In the genomic region with DNA sequence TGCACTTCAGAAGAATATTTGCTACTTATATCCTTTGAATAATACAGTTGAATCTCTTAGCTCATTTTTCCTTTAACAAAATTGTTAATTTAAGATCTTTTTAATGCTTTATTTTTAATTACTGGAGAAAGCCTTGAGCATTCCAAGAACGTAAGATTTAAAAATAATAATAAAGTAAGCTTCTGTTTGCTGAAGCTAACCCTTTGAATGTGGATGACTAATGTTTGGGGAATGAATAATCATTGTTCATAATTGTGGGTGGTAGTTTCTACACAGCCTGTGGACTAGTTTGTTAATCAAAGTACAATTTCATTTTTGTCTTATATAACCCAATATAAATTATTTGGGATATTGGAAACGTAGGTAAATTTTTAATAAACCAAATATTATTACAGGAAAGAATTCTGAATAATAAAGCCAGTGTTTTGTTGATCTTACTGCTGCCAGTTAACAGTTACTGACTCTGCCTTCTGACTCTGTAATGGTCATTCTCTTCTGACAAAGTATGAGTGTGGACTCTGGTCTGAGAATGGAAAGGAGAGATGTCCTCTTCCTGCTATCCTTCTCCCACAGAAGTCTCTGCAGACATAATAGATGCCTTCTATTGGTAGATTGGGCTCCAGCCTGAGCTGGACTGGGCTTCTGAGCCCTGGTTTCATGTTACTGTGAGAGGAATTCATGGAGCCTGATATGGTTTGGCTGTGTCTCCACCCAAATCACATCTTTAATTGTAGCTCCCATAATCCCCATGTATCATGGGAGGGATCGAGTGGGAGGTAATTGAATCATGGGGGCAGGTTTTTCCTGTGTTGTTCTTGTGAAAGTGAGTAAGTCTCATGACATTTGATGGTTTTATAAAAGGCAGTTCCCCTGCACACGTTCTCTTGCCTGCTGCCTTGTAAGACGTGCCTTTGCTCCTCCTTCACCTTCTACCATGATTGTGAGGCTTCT, we compare ENCODE assay signal across 13 cellular contexts.
DNase-seq lines count a peak whose midpoint lies in the region; ATAC-seq, FAIRE-seq and TF ChIP-seq lines count a peak whose summit lies in the region.
"Had no signal": no experiment of that assay in that cellular context is flagged by ENCODE, and none has a peak within 500 bp of the region (broad histone marks: within the 10 kb centered on the region; RNA-seq: fewer than 3 reads in every experiment).

No MANE protein-coding gene starts in this region.

- POLR2A ChIA-PET in A549 (lab: Yijun Ruan, JAX) (no interaction called here), SK-N-SH (lab: Yijun Ruan, JAX) (no interaction called here)

- H3K9me2 ChIP-seq in SK-N-SH = no peaks in the 10 kb centered on the region

- TF ChIP-seq CTCF in A549 (IDR thresholded peaks at IDR 0.05) = no peak
- TF ChIP-seq CTCF in SK-N-SH (IDR thresholded peaks at IDR 0.05) = no peak
- TF ChIP-seq CTCF in fibroblast of villous mesenchyme (IDR thresholded peaks at IDR 0.05; ENCODE audit: insufficient read depth, low read depth, low read length) = no peak

- H4K20me1 ChIP-seq in SK-N-SH (ENCODE audit: insufficient read depth) = no peaks in the 10 kb centered on the region

- no peak overlapping the region for H3K9ac ChIP-seq in SK-N-SH
- H3K9ac ChIP-seq: parathyroid adenoma had no signal

- H3K4me1 ChIP-seq in A549 (peaks cover 21% of the 10 kb centered on the region), SK-N-SH (ENCODE audit: control insufficient read depth in 1 of 2, insufficient read depth in 2 of 2, low read depth in 1 of 2, low read length in 1 of 2) (peaks cover 0 to 5% of the 10 kb centered on the region in 2 experiments; a peak in 1 of 4 replicates)
- H3K4me1 ChIP-seq: lower lobe of right lung, parathyroid adenoma had no signal

- H3K4me3 ChIP-seq in A549 (no peak overlapping the region), SK-N-SH (ENCODE audit: low read depth in 2 of 2, low read length in 1 of 2) (no peak overlapping the region), fibroblast of villous mesenchyme (ENCODE audit: low read depth, low read length) (no peak overlapping the region)
- H3K4me3 ChIP-seq: gastroesophageal sphincter, lower lobe of right lung had no signal

- 36% methylated on average over 5 of the region's 5 CpGs for WGBS in A549 (ENCODE audit: missing lambda C conversion rate)
- WGBS in SK-N-SH (ENCODE audit: low lambda C conversion rate) = 55% methylated on average over 5 of the region's 5 CpGs

- CTCF ChIA-PET in A549 (lab: Yijun Ruan, JAX) (no interaction called here), SK-N-SH (lab: Yijun Ruan, JAX) (no interaction called here)

- intact Hi-C loops in Right ventricle myocardium superior (cut with DNase I) = no loop called here

- H3F3A ChIP-seq in SK-N-SH (replicated peaks; ENCODE audit: insufficient read depth) = no peaks in the 10 kb centered on the region

- H3K4me2 ChIP-seq in A549 (peak overlapping the region; percentile 46), SK-N-SH (no peak overlapping the region)

- FAIRE-seq in A549 (lab: Jason Lieb, UNC) = no peak

- peak; percentile 54 to 67; a peak in 5 of 6 replicates for ATAC-seq in A549
- no peak for ATAC-seq in Right ventricle myocardium superior (ENCODE audit: poor library complexity)
- ATAC-seq: gastroesophageal sphincter, lower lobe of right lung had no signal

- H3K9me3 ChIP-seq in A549 = 0 out of 3 replicates have a peak, but pooled peaks cover 3% of the 10 kb centered on the region
- H3K9me3 ChIP-seq in SK-N-SH = no peaks in the 10 kb centered on the region
- H3K9me3 ChIP-seq: gastroesophageal sphincter, lower lobe of right lung had no signal

- TF ChIP-seq RAD21 in A549 (conservative IDR thresholded peaks at IDR 0.05 in 1 of 2, IDR thresholded peaks at IDR 0.05 in 1 of 2) (no peak), SK-N-SH (IDR thresholded peaks at IDR 0.05; ENCODE audit: low read length) (no peak)

- no peak for TF ChIP-seq EP300 in A549 (IDR thresholded peaks at IDR 0.05)
- TF ChIP-seq EP300 in SK-N-SH (IDR thresholded peaks at IDR 0.05; ENCODE audit: borderline replicate concordance in 1 of 2, low read depth in 1 of 2, low read length in 1 of 2) = no peak

- no peaks in the 10 kb centered on the region for H3K79me2 ChIP-seq in SK-N-SH (ENCODE audit: insufficient read depth)
- H3K79me2 ChIP-seq: parathyroid adenoma had no signal

- no peaks in the 10 kb centered on the region for H3K36me3 ChIP-seq in SK-N-SH (replicated peaks in 1 of 2; ENCODE audit: control insufficient read depth in 1 of 2, insufficient read depth in 2 of 2, low read length in 1 of 2)
- H3K36me3 ChIP-seq: gastroesophageal sphincter, lower lobe of right lung had no signal

- H2AFZ ChIP-seq in SK-N-SH (ENCODE audit: low read depth) = peak overlapping the region; percentile 52; the same call in 1 of the 2 replicates
- H2AFZ ChIP-seq: parathyroid adenoma had no signal

- no peaks in the 10 kb centered on the region for H3K27me3 ChIP-seq in SK-N-SH (ENCODE audit: insufficient read depth)
- H3K27me3 ChIP-seq: gastroesophageal sphincter had no signal

- H3K27ac ChIP-seq in A549 (peak overlapping the region; percentile 62 to 85), SK-N-SH (ENCODE audit: low read depth in 2 of 2, low read length in 1 of 2) (no peak overlapping the region)
- H3K27ac ChIP-seq: gastroesophageal sphincter, lower lobe of right lung, parathyroid adenoma had no signal

- TF ChIP-seq POLR2A in A549 (IDR thresholded peaks at IDR 0.05; ENCODE audit: low read length) = no peak

- DNase-seq in A549 (ENCODE audit: low read depth in 1 of 2, low spot score in 1 of 2) = peak in 1 of 2 experiments; percentile 34
- peak; percentile 7 for DNase-seq in GM04503 (ENCODE audit: low read depth)
- DNase-seq in SK-N-SH = no peak
- DNase-seq in fibroblast of villous mesenchyme (ENCODE audit: low read depth) = peak; percentile 61
- DNase-seq in T1000 (lab: John Stamatoyannopoulos, UW) = no peak
- no peak for DNase-seq in hepatic stellate cell (ENCODE audit: low spot score)
- DNase-seq in hippocampal formation (lab: John Stamatoyannopoulos, UW) = no peak
- no peak for DNase-seq in Right ventricle myocardium superior
- DNase-seq: CD8-positive, alpha-beta memory T cell; lower lobe of right lung; NCI-H1105 had no signal

TF ChIP-seq in A549, 52 proteins besides CTCF, POLR2A, EP300 and RAD21:
- peak; percentile 55 for TF ChIP-seq JUNB (IDR thresholded peaks at IDR 0.05)
- TF ChIP-seq GATA3 (IDR thresholded peaks at IDR 0.05; ENCODE audit: borderline replicate concordance) = no peak
- TF ChIP-seq EHMT2 (IDR thresholded peaks at IDR 0.05; ENCODE audit: low read depth) = no peak
- no peak for TF ChIP-seq MYC (IDR thresholded peaks at IDR 0.05; ENCODE audit: borderline replicate concordance, low read length)
- no peak for TF ChIP-seq JUN (IDR thresholded peaks at IDR 0.05)
- TF ChIP-seq BHLHE40 (IDR thresholded peaks at IDR 0.05; ENCODE audit: low read depth, low read length) = no peak
- TF ChIP-seq RNF2 (IDR thresholded peaks at IDR 0.05; ENCODE audit: borderline replicate concordance, low read depth) = no peak
- TF ChIP-seq MAFK (IDR thresholded peaks at IDR 0.05; ENCODE audit: partially characterized antibody) = no peak
- TF ChIP-seq HDAC2 (IDR thresholded peaks at IDR 0.05) = no peak
- no peak for TF ChIP-seq FOSL2 (IDR thresholded peaks at IDR 0.05)
- TF ChIP-seq FOSL2 (CRISPR knock-in tag; IDR thresholded peaks at IDR 0.05) = peak; percentile 51
- no peak for TF ChIP-seq FOSB (CRISPR knock-in tag; IDR thresholded peaks at IDR 0.05)
TF ChIP-seq in A549: peak in this region for 2.

TF ChIP-seq in SK-N-SH, 30 proteins besides CTCF, POLR2A, EP300 and RAD21:
- peak; percentile 34 for TF ChIP-seq JUND (IDR thresholded peaks at IDR 0.05)
- TF ChIP-seq, protein P1, sequence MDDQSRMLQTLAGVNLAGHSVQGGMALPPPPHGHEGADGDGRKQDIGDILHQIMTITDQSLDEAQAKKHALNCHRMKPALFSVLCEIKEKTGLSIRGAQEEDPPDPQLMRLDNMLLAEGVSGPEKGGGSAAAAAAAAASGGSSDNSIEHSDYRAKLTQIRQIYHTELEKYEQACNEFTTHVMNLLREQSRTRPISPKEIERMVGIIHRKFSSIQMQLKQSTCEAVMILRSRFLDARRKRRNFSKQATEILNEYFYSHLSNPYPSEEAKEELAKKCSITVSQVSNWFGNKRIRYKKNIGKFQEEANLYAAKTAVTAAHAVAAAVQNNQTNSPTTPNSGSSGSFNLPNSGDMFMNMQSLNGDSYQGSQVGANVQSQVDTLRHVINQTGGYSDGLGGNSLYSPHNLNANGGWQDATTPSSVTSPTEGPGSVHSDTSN (IDR thresholded peaks at IDR 0.05) = no peak

Comparison
In these comparisons a context has a peak if more than half of its experiments do, and no peak if none do; other contexts are left out.
1. DNase-seq: peak in GM04503 (single experiment) and fibroblast of villous mesenchyme (single experiment); none in SK-N-SH (single experiment), T1000 (single experiment), hepatic stellate cell (single experiment), hippocampal formation (0 of 2) and Right ventricle myocardium superior (single experiment).
2. H3K27ac ChIP-seq: peak in A549 (2 of 2); none in SK-N-SH (0 of 2).